ENCODE assay signal across 10 cellular contexts in the genomic region with DNA sequence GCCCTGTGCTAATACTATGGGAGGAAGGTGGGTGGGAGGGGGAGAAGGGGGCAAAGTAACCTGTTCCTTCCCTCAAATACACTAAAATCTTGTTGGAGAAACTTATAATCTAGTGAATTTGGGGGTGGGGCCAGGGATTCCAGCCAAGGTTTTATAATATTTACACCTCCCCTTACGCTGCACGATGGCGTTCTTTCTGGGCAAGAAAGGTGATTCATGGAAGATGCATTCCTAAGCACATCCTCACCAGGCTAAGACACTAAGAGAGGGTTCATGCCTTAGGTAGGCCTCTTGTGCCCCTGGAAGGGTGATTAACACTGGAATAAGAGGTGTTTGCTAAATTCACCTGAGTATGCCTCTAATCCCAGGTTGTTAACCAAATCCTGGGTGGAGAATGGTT.
"Had no signal": no experiment of that assay in that cellular context is flagged by ENCODE, and none has a peak within 500 bp of the region (broad histone marks: within the 10 kb centered on the region; RNA-seq: fewer than 3 reads in every experiment).

No MANE protein-coding gene starts in this region.

- H3K4me1 ChIP-seq: lower lobe of right lung had no signal

- H3K27me3 ChIP-seq: upper lobe of left lung had no signal

- H3K36me3 Mint-ChIP-seq: activated naive CD8-positive, alpha-beta T cell treated with anti-CD3 and anti-CD28 coated beads, Interleukin-2, amount 10 ng/mL, durations not matched to agents 7 days and 5 days; stimulated activated memory B cell treated with anti-CD40 and anti-IgM and Interleukin-4, amounts not matched to agents 10 μg/mL and 1 μg/mL and 100 μg/mL, for 72 hours had no signal

- ATAC-seq: activated CD8-positive, alpha-beta T cell treated with anti-CD3 and anti-CD28 coated beads for 36 hours; naive thymus-derived CD8-positive, alpha-beta T cell had no signal

- H3K4me3 ChIP-seq: lower lobe of right lung, upper lobe of left lung had no signal

- H3K27me3 Mint-ChIP-seq: activated CD8-positive, alpha-beta T cell treated with anti-CD3 and anti-CD28 coated beads for 36 hours; stimulated activated memory B cell treated with anti-CD40 and anti-IgM and Interleukin-4, amounts not matched to agents 10 μg/mL and 1 μg/mL and 100 μg/mL, for 72 hours had no signal

- H3K36me3 ChIP-seq: lower lobe of right lung, upper lobe of left lung had no signal

- H3K4me1 Mint-ChIP-seq: activated naive CD8-positive, alpha-beta T cell treated with anti-CD3 and anti-CD28 coated beads, Interleukin-2, amount 10 ng/mL, durations not matched to agents 7 days and 5 days; stimulated activated memory B cell treated with anti-CD40 and anti-IgM and Interleukin-4, amounts not matched to agents 10 μg/mL and 1 μg/mL and 100 μg/mL, for 72 hours had no signal

- H3K9me3 Mint-ChIP-seq: activated naive CD8-positive, alpha-beta T cell treated with anti-CD3 and anti-CD28 coated beads, Interleukin-2, amount 10 ng/mL, durations not matched to agents 7 days and 5 days had no signal

- H3K27ac Mint-ChIP-seq: activated CD8-positive, alpha-beta T cell treated with anti-CD3 and anti-CD28 coated beads for 36 hours; activated naive CD8-positive, alpha-beta T cell treated with anti-CD3 and anti-CD28 coated beads, Interleukin-2, amount 10 ng/mL, durations not matched to agents 7 days and 5 days; naive thymus-derived CD8-positive, alpha-beta T cell; stimulated activated memory B cell treated with anti-CD40 and anti-IgM and Interleukin-4, amounts not matched to agents 10 μg/mL and 1 μg/mL and 100 μg/mL, for 72 hours had no signal

- H3K9me3 ChIP-seq: lower lobe of right lung, upper lobe of left lung had no signal

- H3K4me3 Mint-ChIP-seq: activated CD8-positive, alpha-beta T cell treated with anti-CD3 and anti-CD28 coated beads for 36 hours; activated naive CD8-positive, alpha-beta T cell treated with anti-CD3 and anti-CD28 coated beads, Interleukin-2, amount 10 ng/mL, durations not matched to agents 7 days and 5 days; naive thymus-derived CD8-positive, alpha-beta T cell; stimulated activated memory B cell treated with anti-CD40 and anti-IgM and Interleukin-4, amounts not matched to agents 10 μg/mL and 1 μg/mL and 100 μg/mL, for 72 hours had no signal

- H3K27ac ChIP-seq: lower lobe of right lung, upper lobe of left lung had no signal

- DNase-seq: activated CD8-positive, alpha-beta memory T cell treated with anti-CD3 and anti-CD28 coated beads, Interleukin-2, amount 50 U/mL, for 4 hours; activated CD8-positive, alpha-beta T cell treated with anti-CD3 and anti-CD28 coated beads for 36 hours; activated naive CD8-positive, alpha-beta T cell treated with anti-CD3 and anti-CD28 coated beads, Interleukin-2, amount 10 ng/mL, durations not matched to agents 7 days and 5 days; anterior cingulate cortex; hippocampal formation; lower lobe of right lung; naive thymus-derived CD8-positive, alpha-beta T cell; T-helper 9 cell had no signal
